7 cellular contexts compared by ENCODE assay signal in the genomic region with DNA sequence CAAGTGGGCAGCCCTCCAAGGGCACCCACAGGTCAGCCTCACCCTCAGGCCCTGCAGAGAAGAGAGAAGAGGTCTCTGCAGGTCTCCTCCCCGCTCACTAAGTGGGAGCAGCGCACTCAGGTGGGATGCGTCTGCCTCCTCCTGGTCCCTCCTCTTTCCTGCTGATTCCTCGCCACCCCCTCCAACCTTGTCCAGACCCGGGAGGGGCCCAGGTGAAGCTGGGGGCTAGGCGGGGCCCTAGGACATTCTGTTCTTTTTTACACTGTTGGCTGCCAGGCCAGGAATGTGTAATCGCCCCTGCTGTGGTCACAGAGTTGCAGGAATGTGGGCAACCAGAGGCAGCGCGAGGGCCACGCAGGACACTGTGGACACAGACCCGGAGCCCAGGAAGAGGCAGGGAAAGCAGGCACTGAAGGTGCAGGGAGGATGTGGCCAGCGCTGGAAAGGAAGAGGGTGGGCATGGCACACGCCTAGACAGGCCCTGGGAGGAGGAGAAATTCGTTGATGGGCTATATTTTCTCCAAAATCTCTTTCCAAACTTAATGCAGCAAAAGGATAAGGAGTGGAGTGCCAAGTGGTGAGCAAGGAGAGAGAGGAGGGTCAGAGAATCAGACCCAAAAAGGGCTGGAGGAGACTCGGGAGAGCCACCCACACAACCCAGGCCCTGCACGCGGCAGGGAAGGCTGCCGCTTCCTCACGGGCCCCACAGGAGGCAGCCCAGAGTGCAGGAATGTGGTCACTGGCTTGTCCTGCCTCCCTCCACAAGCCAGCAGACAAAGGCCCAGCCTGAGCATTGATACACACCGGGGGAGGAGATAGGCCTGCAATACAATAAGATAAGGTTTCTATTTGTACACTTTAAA. TPM values are rescaled to one million over a fixed set of nuclear protein-coding genes. Genes with fewer than 3 reads are reported as not detected.
DNase-seq lines count a peak whose midpoint lies in the region; ATAC-seq and TF ChIP-seq lines count a peak whose summit lies in the region.

No MANE protein-coding gene starts in this region.

- peak; percentile 42 for DNase-seq in GM04504 (ENCODE audit: low read depth)
- peak; percentile 89 for DNase-seq in NCI-H226
- DNase-seq in mucosa of gallbladder (ENCODE audit: low spot score) = peak; percentile 64
- DNase-seq in GM13977 (ENCODE audit: low spot score) = no peak
- no peak for DNase-seq in C1 segment of cervical spinal cord (lab: John Stamatoyannopoulos, UW)

- H3K9me3 ChIP-seq in ectodermal cell (ENCODE audit: control insufficient read depth, low read length) = no peaks in the 10 kb centered on the region

- no peaks in the 10 kb centered on the region for H3K36me3 ChIP-seq in ectodermal cell (ENCODE audit: control insufficient read depth, insufficient read depth, low read length)

- peak overlapping the region; percentile 32 for H3K27ac ChIP-seq in ectodermal cell (ENCODE audit: insufficient read depth, low read depth, low read length, poor library complexity, severe bottlenecking)

- no peak for TF ChIP-seq CTCF in GM13977 (IDR thresholded peaks at IDR 0.05; ENCODE audit: extremely low read depth, insufficient read depth, missing control alignments)

- in situ Hi-C loops in GM13977 (cut with MboI; ENCODE audit: low pct_unique_long_range_greater_than_20kb, low sequenced_read_pairs, unreplicated experiment) = no loop called here

- peaks cover 29% of the 10 kb centered on the region for H3K27me3 ChIP-seq in ectodermal cell (ENCODE audit: control insufficient read depth, insufficient read depth, low read length, poor library complexity, severe bottlenecking)

- no peak for ATAC-seq in HG03469 (IDR thresholded peaks at IDR 0.05; ENCODE audit: unreplicated experiment)

- WGBS in ectodermal cell, 2 experiments = 20 to 26% methylated on average over 19 to 20 of the region's 20 CpGs

- H3K4me1 ChIP-seq in ectodermal cell (ENCODE audit: control insufficient read depth, insufficient read depth, low read length) = peaks cover 45% of the 10 kb centered on the region

- H3K4me3 ChIP-seq in ectodermal cell (ENCODE audit: insufficient read depth, low read depth, low read length) = no peak overlapping the region

RNA-seq across cellular contexts. Expression of gene SCNN1A, which starts 0.9 kb away (rescaled TPM):
- 0.94 TPM for polyA plus RNA-seq in ectodermal cell (2013, experiment 1 of 4)
- 0.53 TPM for polyA plus RNA-seq in ectodermal cell (2013, experiment 2 of 4)
- 1.7 TPM for polyA plus RNA-seq in ectodermal cell (2013, experiment 3 of 4)
- polyA plus RNA-seq in ectodermal cell (2013, experiment 4 of 4) = 0.89 TPM
- total RNA-seq in mucosa of gallbladder = 52.7 TPM

RNA-seq across cellular contexts. Expression of gene LTBR, which starts 7.7 kb away (rescaled TPM):
- polyA plus RNA-seq in ectodermal cell (2013, experiment 1 of 4) = 1.1 TPM
- 2.3 TPM for polyA plus RNA-seq in ectodermal cell (2013, experiment 2 of 4)
- polyA plus RNA-seq in ectodermal cell (2013, experiment 3 of 4) = 1.5 TPM
- polyA plus RNA-seq in ectodermal cell (2013, experiment 4 of 4) = 1.8 TPM
- 180 TPM for total RNA-seq in mucosa of gallbladder

RNA-seq across cellular contexts. Expression of gene TNFRSF1A, which starts 34.4 kb away (rescaled TPM):
- polyA plus RNA-seq in ectodermal cell (2013, experiment 1 of 4) = 30.7 TPM
- polyA plus RNA-seq in ectodermal cell (2013, experiment 2 of 4) = 29.3 TPM
- polyA plus RNA-seq in ectodermal cell (2013, experiment 3 of 4) = 24.1 TPM
- polyA plus RNA-seq in ectodermal cell (2013, experiment 4 of 4) = 31.3 TPM
- total RNA-seq in mucosa of gallbladder = 155 TPM

Comparison
In these comparisons a context has a peak if more than half of its experiments do, and no peak if none do; other contexts are left out.
1. DNase-seq: peak in GM04504 (single experiment), NCI-H226 (single experiment) and mucosa of gallbladder (single experiment); none in GM13977 (single experiment) and C1 segment of cervical spinal cord (0 of 14).